22 cellular contexts compared by ENCODE assay signal in genomic region chr17:4527552-4527951, GRCh38. TPM values are rescaled to one million over a fixed set of nuclear protein-coding genes. Genes with fewer than 3 reads are reported as not detected.
DNase-seq lines count a peak whose midpoint lies in the region; ATAC-seq, FAIRE-seq and TF ChIP-seq lines count a peak whose summit lies in the region.
"Had no signal": no experiment of that assay in that cellular context is flagged by ENCODE, and none has a peak within 500 bp of the region (broad histone marks: within the 10 kb centered on the region; RNA-seq: fewer than 3 reads in every experiment).

No MANE protein-coding gene starts in this region.

- H3K27me3 ChIP-seq in H7 (ENCODE audit: control insufficient read depth, insufficient read depth, low read length) = peaks cover 3% of the 10 kb centered on the region; the same call in 1 of the 2 replicates
- H3K27me3 ChIP-seq in endothelial cell of umbilical vein (ENCODE audit: control insufficient read depth in 2 of 2, insufficient read depth in 2 of 2, low read length in 2 of 2) = no peaks in the 10 kb centered on the region
- H3K27me3 ChIP-seq: MG63 had no signal

- peak; percentile 21 for ATAC-seq in WTC11
- no peak for ATAC-seq in GM21619 (IDR thresholded peaks at IDR 0.05; ENCODE audit: unreplicated experiment)
- ATAC-seq in naive thymus-derived CD8-positive, alpha-beta T cell = no peak
- ATAC-seq: PC-3 had no signal

- H3K4me3 Mint-ChIP-seq in WTC11 = no peak overlapping the region
- H3K4me3 Mint-ChIP-seq in naive thymus-derived CD8-positive, alpha-beta T cell = no peak overlapping the region
- H3K4me3 Mint-ChIP-seq: CD14-positive monocyte had no signal

- CTCF ChIA-PET in WTC11 (lab: Charles Lee) (interaction anchor here (0.7 to 1.2 kb wide), 3 partner anchors 11 to 106 kb away, joined by 3 to 7 read pairs (median 4); no protein-coding TSS in a partner anchor), endothelial cell of umbilical vein (lab: Charles Lee) (interaction anchor here (0.6 to 1.2 kb wide), 2 partner anchors 11 to 107 kb away, joined by 3 to 4 read pairs; no protein-coding TSS in a partner anchor)

- no peaks in the 10 kb centered on the region for H3K9me3 Mint-ChIP-seq in WTC11
- H3K9me3 Mint-ChIP-seq in naive thymus-derived CD8-positive, alpha-beta T cell = no peaks in the 10 kb centered on the region
- H3K9me3 Mint-ChIP-seq: CD14-positive monocyte had no signal

- no peaks in the 10 kb centered on the region for H3K9me3 ChIP-seq in endothelial cell of umbilical vein (replicated peaks; ENCODE audit: control insufficient read depth, insufficient read depth, low read length)
- H3K9me3 ChIP-seq: HAP-1, MG63, SJSA1 had no signal

- no peak overlapping the region for H3K27ac ChIP-seq in endothelial cell of umbilical vein (ENCODE audit: insufficient read depth, low read depth, low read length)
- H3K27ac ChIP-seq in substantia nigra (ENCODE audit: low read depth, low read length, poor library complexity, severe bottlenecking) = peak overlapping the region; percentile 60
- H3K27ac ChIP-seq: RWPE1, SJSA1 had no signal

- TF ChIP-seq POLR2A in endothelial cell of umbilical vein (IDR thresholded peaks at IDR 0.05; ENCODE audit: low read depth, low read length) = no peak

- H3K36me3 ChIP-seq in H7 (replicated peaks; ENCODE audit: control insufficient read depth, insufficient read depth, low read length) (no peaks in the 10 kb centered on the region), endothelial cell of umbilical vein (ENCODE audit: control insufficient read depth in 2 of 2, extremely low read depth in 1 of 2, insufficient read depth in 2 of 2, low read length in 2 of 2) (peaks cover 0 to 14% of the 10 kb centered on the region in 2 experiments)
- H3K36me3 ChIP-seq: HAP-1, MG63, SJSA1 had no signal

- H3K4me2 ChIP-seq in endothelial cell of umbilical vein (ENCODE audit: insufficient read depth, low read length) = no peak overlapping the region

- POLR2A ChIA-PET in WTC11 (lab: Charles Lee) = interaction anchor here (0.6 kb wide), 1 partner anchor 35 kb away, joined by 3 read pairs; no protein-coding TSS in a partner anchor
- POLR2A ChIA-PET in endothelial cell of umbilical vein (lab: Charles Lee) = no interaction called here
- POLR2A ChIA-PET in naive thymus-derived CD8-positive, alpha-beta T cell (lab: Charles Lee) = interaction anchor here (0.7 kb wide), 2 partner anchors 18 to 186 kb away, joined by 3 to 5 read pairs; no protein-coding TSS in a partner anchor

- no peak for FAIRE-seq in endothelial cell of umbilical vein (lab: Jason Lieb, UNC)

- peaks cover 99% of the 10 kb centered on the region for H3K27me3 Mint-ChIP-seq in WTC11 (ENCODE audit: low read depth)
- peaks cover 2 to 11% (median 9%) of the 10 kb centered on the region in 5 donors for H3K27me3 Mint-ChIP-seq in naive thymus-derived CD8-positive, alpha-beta T cell

- peaks cover 37% of the 10 kb centered on the region for H3K4me1 ChIP-seq in endothelial cell of umbilical vein (ENCODE audit: control insufficient read depth, extremely low read depth, insufficient read depth, low read length)
- H3K4me1 ChIP-seq: HAP-1, SJSA1 had no signal

- no peak overlapping the region for H3K27ac Mint-ChIP-seq in WTC11
- H3K27ac Mint-ChIP-seq in naive thymus-derived CD8-positive, alpha-beta T cell = peak overlapping the region in 1 of 10 donors; percentile 35
- H3K27ac Mint-ChIP-seq: CD14-positive monocyte had no signal

- peak; percentile 63 for DNase-seq in H7
- DNase-seq in WTC11 (ENCODE audit: low spot score) = no peak
- DNase-seq in endothelial cell of umbilical vein (ENCODE audit: low read depth, low spot score) = no peak
- DNase-seq in substantia nigra (lab: John Stamatoyannopoulos, UW) = no peak
- no peak for DNase-seq in naive thymus-derived CD8-positive, alpha-beta T cell
- DNase-seq in NCI-H2227 treated with DMSO at 0.1 percent for 48 hours (lab: John Stamatoyannopoulos, UW) = no peak
- DNase-seq: ACHN, DMS79 treated with DMSO at 0.1 percent for 48 hours, Kasumi-1, MG63, NCI-H1048, NCI-H1436, NCI-H2029 treated with DMSO at 0.1 percent for 48 hours, NCI-H2171 treated with DMSO at 0.1 percent for 48 hours, NCI-H82, PC-3 had no signal

- peak overlapping the region; percentile 20 for H2AFZ ChIP-seq in endothelial cell of umbilical vein (ENCODE audit: low read depth, low read length)

- no peaks in the 10 kb centered on the region for H4K20me1 ChIP-seq in endothelial cell of umbilical vein (replicated peaks; ENCODE audit: control insufficient read depth, extremely low read depth, insufficient read depth, low read length)

- intact Hi-C loops in endothelial cell of umbilical vein (cut with micrococcal nuclease) = no loop called here

- H3K4me1 Mint-ChIP-seq in WTC11 = peaks cover 7% of the 10 kb centered on the region
- H3K4me1 Mint-ChIP-seq in naive thymus-derived CD8-positive, alpha-beta T cell = peaks cover 0 to 4% (median 1%) of the 10 kb centered on the region in 4 donors

- dilution Hi-C loops in endothelial cell of umbilical vein (cut with MboI; ENCODE audit: extremely low pct_ligation_motif_present, low sequenced_read_pairs) = no loop called here

- BruUV-seq in endothelial cell of umbilical vein (replicated peaks; lab: Mats Ljungman, UMichigan) = no TSS peak

- no peaks in the 10 kb centered on the region for H3K9me1 ChIP-seq in endothelial cell of umbilical vein (replicated peaks; ENCODE audit: control insufficient read depth, extremely low read depth, insufficient read depth, low read length)

- H3K36me3 Mint-ChIP-seq in WTC11 = no peaks in the 10 kb centered on the region
- H3K36me3 Mint-ChIP-seq in naive thymus-derived CD8-positive, alpha-beta T cell = no peaks in the 10 kb centered on the region
- H3K36me3 Mint-ChIP-seq: CD14-positive monocyte had no signal

- H3K4me3 ChIP-seq in H7 (ENCODE audit: insufficient read depth, low read depth, low read length) = no peak overlapping the region
- no peak overlapping the region for H3K4me3 ChIP-seq in endothelial cell of umbilical vein (replicated peaks in 1 of 3; ENCODE audit: insufficient read depth in 1 of 3, low read depth in 1 of 3, low read length in 3 of 3)
- H3K4me3 ChIP-seq: HAP-1, MG63, SJSA1 had no signal

- no peak for TF ChIP-seq CTCF in WTC11 (IDR thresholded peaks at IDR 0.05)
- no peak for TF ChIP-seq CTCF in endothelial cell of umbilical vein (IDR thresholded peaks at IDR 0.05; ENCODE audit: extremely low read depth in 1 of 2, insufficient read depth in 1 of 2, low read depth in 1 of 2, low read length in 2 of 2)

- H3K9ac ChIP-seq in endothelial cell of umbilical vein (replicated peaks; ENCODE audit: extremely low read depth, insufficient read depth, low read length) = no peak overlapping the region

- H3K79me2 ChIP-seq in endothelial cell of umbilical vein (ENCODE audit: control insufficient read depth, insufficient read depth, low read length) = no peaks in the 10 kb centered on the region

RNA-seq across cellular contexts. Expression of gene MYBBP1A, which starts 27.6 kb away (rescaled TPM):
- 140 and 149 TPM in 2 replicates for total RNA-seq in H7 (2014; rRNA removed; shearing (Covaris generic))
- 108 to 163 TPM (median 118 TPM) in 3 replicates for total RNA-seq in WTC11 (2021)
- 78.1 and 79.2 TPM in 2 replicates for total RNA-seq in endothelial cell of umbilical vein
- polyA plus RNA-seq in endothelial cell of umbilical vein = 26.8 and 29.3 TPM in 2 replicates
- polyA plus RNA-seq in endothelial cell of umbilical vein (2011; cell fraction: cytosol; rRNA removed) = 23.1 and 28.2 TPM in 2 replicates
- 109 and 111 TPM in 2 replicates for polyA plus RNA-seq in endothelial cell of umbilical vein (2011; cell fraction: nucleus; rRNA removed)
- 54.2 and 58.6 TPM in 2 replicates for polyA plus RNA-seq in endothelial cell of umbilical vein (2012)
- polyA minus RNA-seq in endothelial cell of umbilical vein = 36.6 and 55.5 TPM in 2 replicates
- polyA minus RNA-seq in endothelial cell of umbilical vein (2011; cell fraction: cytosol; rRNA and poly(A)+ RNA removed) = 65.2 TPM
- 43.8 and 58.8 TPM in 2 replicates for polyA minus RNA-seq in endothelial cell of umbilical vein (2011; cell fraction: nucleus; rRNA and poly(A)+ RNA removed)
- total RNA-seq in naive thymus-derived CD8-positive, alpha-beta T cell = 10 to 100 TPM; 84.4 to 88.6 TPM
- 10 to 100 TPM; 14.0 to 45.7 (median 28.7) TPM for polyA plus RNA-seq in naive thymus-derived CD8-positive, alpha-beta T cell

RNA-seq across cellular contexts. Expression of gene SPNS2, which starts 28.9 kb away (rescaled TPM):
- total RNA-seq in H7 (2014; rRNA removed; shearing (Covaris generic)) = 1.8 and 2.1 TPM in 2 replicates
- total RNA-seq in WTC11 (2021) (0.87 to 1.4 TPM (median 1.3 TPM) in 3 replicates), endothelial cell of umbilical vein (56.6 and 77.3 TPM in 2 replicates)
- polyA plus RNA-seq in endothelial cell of umbilical vein = 70.2 and 77.3 TPM in 2 replicates
- 47.5 and 59.9 TPM in 2 replicates for polyA plus RNA-seq in endothelial cell of umbilical vein (2011; cell fraction: cytosol; rRNA removed)
- 70.4 and 94.6 TPM in 2 replicates for polyA plus RNA-seq in endothelial cell of umbilical vein (2011; cell fraction: nucleus; rRNA removed)
- polyA plus RNA-seq in endothelial cell of umbilical vein (2012) = 16.2 and 28.4 TPM in 2 replicates
- 46.1 and 59.7 TPM in 2 replicates for polyA minus RNA-seq in endothelial cell of umbilical vein
- not detected for polyA minus RNA-seq in endothelial cell of umbilical vein (2011; cell fraction: cytosol; rRNA and poly(A)+ RNA removed)
- 21.3 and 41.6 TPM in 2 replicates for polyA minus RNA-seq in endothelial cell of umbilical vein (2011; cell fraction: nucleus; rRNA and poly(A)+ RNA removed)
- under 1 TPM; 0.44 to 0.47 TPM for total RNA-seq in naive thymus-derived CD8-positive, alpha-beta T cell
- under 1 TPM; 0.53 to 0.63 (median 0.55) TPM for polyA plus RNA-seq in naive thymus-derived CD8-positive, alpha-beta T cell

RNA-seq across cellular contexts. Expression of gene GGT6, which starts 32.8 kb away (rescaled TPM):
- total RNA-seq in H7 (2014; rRNA removed; shearing (Covaris generic)) = not detected in 2 replicates
- 0.07 to 0.37 TPM (median 0.18 TPM) in 3 replicates for total RNA-seq in WTC11 (2021)
- total RNA-seq in endothelial cell of umbilical vein = not detected in 2 replicates
- not detected in 2 replicates for polyA plus RNA-seq in endothelial cell of umbilical vein
- not detected in 2 replicates for polyA plus RNA-seq in endothelial cell of umbilical vein (2011; cell fraction: cytosol; rRNA removed)
- not detected in 2 replicates for polyA plus RNA-seq in endothelial cell of umbilical vein (2011; cell fraction: nucleus; rRNA removed)
- not detected in 2 replicates for polyA plus RNA-seq in endothelial cell of umbilical vein (2012)
- not detected in 2 replicates for polyA minus RNA-seq in endothelial cell of umbilical vein
- not detected for polyA minus RNA-seq in endothelial cell of umbilical vein (2011; cell fraction: cytosol; rRNA and poly(A)+ RNA removed)
- not detected in 2 replicates for polyA minus RNA-seq in endothelial cell of umbilical vein (2011; cell fraction: nucleus; rRNA and poly(A)+ RNA removed)
- not detected for total RNA-seq in naive thymus-derived CD8-positive, alpha-beta T cell
- not detected for polyA plus RNA-seq in naive thymus-derived CD8-positive, alpha-beta T cell
- total RNA-seq: NCI-H460, PC-3, SJSA1 had no signal
- polyA plus RNA-seq: CD14-positive monocyte had no signal

RNA-seq across cellular contexts. Expression of gene SMTNL2, which starts 56.8 kb away (rescaled TPM):
- 1.4 and 1.9 TPM in 2 replicates for total RNA-seq in H7 (2014; rRNA removed; shearing (Covaris generic))
- total RNA-seq in WTC11 (2021) (2.7 to 3.8 TPM (median 3.8 TPM) in 3 replicates), endothelial cell of umbilical vein (not detected in 2 replicates)
- polyA plus RNA-seq in endothelial cell of umbilical vein = not detected in 2 replicates
- not detected in 2 replicates for polyA plus RNA-seq in endothelial cell of umbilical vein (2011; cell fraction: cytosol; rRNA removed)
- not detected in 2 replicates for polyA plus RNA-seq in endothelial cell of umbilical vein (2011; cell fraction: nucleus; rRNA removed)
- polyA plus RNA-seq in endothelial cell of umbilical vein (2012) = not detected in 2 replicates
- not detected in 2 replicates for polyA minus RNA-seq in endothelial cell of umbilical vein
- polyA minus RNA-seq in endothelial cell of umbilical vein (2011; cell fraction: cytosol; rRNA and poly(A)+ RNA removed) = not detected
- not detected in 2 replicates for polyA minus RNA-seq in endothelial cell of umbilical vein (2011; cell fraction: nucleus; rRNA and poly(A)+ RNA removed)
- total RNA-seq in naive thymus-derived CD8-positive, alpha-beta T cell = not detected
- not detected for polyA plus RNA-seq in naive thymus-derived CD8-positive, alpha-beta T cell
- total RNA-seq: PC-3, SJSA1 had no signal

Comparison
In these comparisons a context has a peak if more than half of its experiments do, and no peak if none do; other contexts are left out.
1. RNA of gene SPNS2, which starts 28.9 kb away (total RNA-seq): 56.6 to 77.3 TPM in endothelial cell of umbilical vein; 1.8 to 2.1 TPM in H7, 0.87 to 1.4 TPM in WTC11 and 0.44 to 0.47 TPM in naive thymus-derived CD8-positive, alpha-beta T cell; every median in the first group is over 10 times any median in the second.